ENCODE assay signal across 1 cellular context in the genomic region with DNA sequence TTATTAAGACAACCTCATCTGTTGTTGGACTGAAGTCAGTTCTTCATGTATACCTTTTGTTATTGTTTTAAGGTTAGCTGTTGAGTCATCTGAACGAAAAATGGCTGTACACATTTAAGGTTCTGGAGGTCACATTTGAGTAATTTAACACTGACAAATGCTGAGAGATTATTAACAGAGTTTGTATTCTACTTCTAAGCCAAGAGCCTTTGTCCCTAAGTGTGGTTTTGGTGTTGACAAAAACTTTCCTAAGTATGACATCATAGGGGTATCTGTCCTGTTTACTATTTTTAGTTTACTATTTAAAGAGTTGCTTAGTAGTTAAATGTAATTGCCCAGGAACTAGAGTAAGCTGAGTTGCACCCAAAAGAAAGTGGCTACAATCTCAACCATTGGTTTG.
A peak's percentile ranks its signal among the peaks of the same experiment; 100 is the strongest.
TF ChIP-seq lines count a peak whose summit lies in the region.

No MANE protein-coding gene starts in this region.

TF ChIP-seq in GM12878, 131 proteins besides CTCF, POLR2A, EP300 and RAD21 (continued from another document):
- TF ChIP-seq, protein P1, sequence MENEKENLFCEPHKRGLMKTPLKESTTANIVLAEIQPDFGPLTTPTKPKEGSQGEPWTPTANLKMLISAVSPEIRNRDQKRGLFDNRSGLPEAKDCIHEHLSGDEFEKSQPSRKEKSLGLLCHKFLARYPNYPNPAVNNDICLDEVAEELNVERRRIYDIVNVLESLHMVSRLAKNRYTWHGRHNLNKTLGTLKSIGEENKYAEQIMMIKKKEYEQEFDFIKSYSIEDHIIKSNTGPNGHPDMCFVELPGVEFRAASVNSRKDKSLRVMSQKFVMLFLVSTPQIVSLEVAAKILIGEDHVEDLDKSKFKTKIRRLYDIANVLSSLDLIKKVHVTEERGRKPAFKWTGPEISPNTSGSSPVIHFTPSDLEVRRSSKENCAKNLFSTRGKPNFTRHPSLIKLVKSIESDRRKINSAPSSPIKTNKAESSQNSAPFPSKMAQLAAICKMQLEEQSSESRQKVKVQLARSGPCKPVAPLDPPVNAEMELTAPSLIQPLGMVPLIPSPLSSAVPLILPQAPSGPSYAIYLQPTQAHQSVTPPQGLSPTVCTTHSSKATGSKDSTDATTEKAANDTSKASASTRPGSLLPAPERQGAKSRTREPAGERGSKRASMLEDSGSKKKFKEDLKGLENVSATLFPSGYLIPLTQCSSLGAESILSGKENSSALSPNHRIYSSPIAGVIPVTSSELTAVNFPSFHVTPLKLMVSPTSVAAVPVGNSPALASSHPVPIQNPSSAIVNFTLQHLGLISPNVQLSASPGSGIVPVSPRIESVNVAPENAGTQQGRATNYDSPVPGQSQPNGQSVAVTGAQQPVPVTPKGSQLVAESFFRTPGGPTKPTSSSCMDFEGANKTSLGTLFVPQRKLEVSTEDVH (IDR thresholded peaks at IDR 0.05; ENCODE audit: low read depth, partially characterized antibody) = no peak
- no peak for TF ChIP-seq SUZ12 (IDR thresholded peaks at IDR 0.05; ENCODE audit: unreplicated experiment)
- peak; percentile 35; the same call in 1 of the 2 replicates for TF ChIP-seq ZNF217 (IDR thresholded peaks at IDR 0.05)
- peak; percentile 88 for TF ChIP-seq NR2F1 (conservative IDR thresholded peaks at IDR 0.05)
- TF ChIP-seq CHD1 (IDR thresholded peaks at IDR 0.05; ENCODE audit: low read depth, low read length) = no peak
- TF ChIP-seq ATF7 (IDR thresholded peaks at IDR 0.05; ENCODE audit: low read depth) = peak; percentile 97
- no peak for TF ChIP-seq TAF1 (IDR thresholded peaks at IDR 0.05; ENCODE audit: borderline replicate concordance, low read depth, low read length)
- peak; percentile 56; the same call in 1 of the 2 replicates for TF ChIP-seq MEF2A (IDR thresholded peaks at IDR 0.05; ENCODE audit: insufficient read depth, low read depth, low read length)
- TF ChIP-seq CREM (IDR thresholded peaks at IDR 0.05; ENCODE audit: low read depth) = 0 out of 2 replicates have a peak, but pooled peaks have one; percentile 38
- TF ChIP-seq MEF2B (IDR thresholded peaks at IDR 0.05; ENCODE audit: partially characterized antibody, poor library complexity, severe bottlenecking) = peak; percentile 55
- peak; percentile 85 for TF ChIP-seq RUNX3 (IDR thresholded peaks at IDR 0.05; ENCODE audit: low read length)
- 0 out of 2 replicates have a peak, but pooled peaks have one; percentile 22 for TF ChIP-seq DPF2 (IDR thresholded peaks at IDR 0.05)
- TF ChIP-seq RCOR1 (conservative IDR thresholded peaks at IDR 0.05; ENCODE audit: low read depth, low read length) = no peak
TF ChIP-seq in GM12878: peak in this region for 14.
